ENCODE assay signal across 14 cellular contexts in the genomic region with DNA sequence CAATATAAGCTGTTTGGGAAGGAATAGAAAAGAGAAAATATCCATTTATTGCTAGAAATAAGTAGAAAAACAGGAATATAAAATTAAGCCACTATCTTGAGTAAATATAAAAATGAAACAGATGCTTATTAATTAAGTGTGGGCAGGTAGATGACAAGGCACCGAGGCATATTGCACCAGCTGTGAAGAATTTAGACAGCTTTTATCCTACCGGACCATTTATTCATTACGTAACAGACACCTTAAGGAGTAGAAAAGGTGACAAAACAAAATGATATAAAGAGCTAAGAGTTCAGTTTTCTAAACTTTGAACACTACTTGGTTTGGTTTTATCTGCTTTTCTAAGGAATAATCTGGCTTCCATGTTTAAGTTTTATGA.
DNase-seq lines count a peak whose midpoint lies in the region; ATAC-seq, FAIRE-seq and TF ChIP-seq lines count a peak whose summit lies in the region.
"Had no signal": no experiment of that assay in that cellular context is flagged by ENCODE, and none has a peak within 500 bp of the region (broad histone marks: within the 10 kb centered on the region; RNA-seq: fewer than 3 reads in every experiment).

No MANE protein-coding gene starts in this region.

- H3K27ac ChIP-seq in H1 (ENCODE audit: low read depth, low read length) (no peak overlapping the region), foreskin keratinocyte (no peak overlapping the region)
- no peak overlapping the region for H3K27ac ChIP-seq in CD4-positive, alpha-beta memory T cell (ENCODE audit: low read depth, low read length)
- H3K27ac ChIP-seq: transverse colon, VCaP had no signal

- no peak overlapping the region for H2BK12ac ChIP-seq in H1 (ENCODE audit: low read depth, low read length)

- no peak for FAIRE-seq in H1 (lab: Jason Lieb, UNC)
- FAIRE-seq: GM12891 had no signal

- H3K56ac ChIP-seq in H1 (replicated peaks; ENCODE audit: insufficient read length, low read depth, low read length): no peak overlapping the region

- peaks cover 6% of the 10 kb centered on the region for H3K4me1 Mint-ChIP-seq in osteocyte (ENCODE audit: unreplicated experiment)
- no peaks in the 10 kb centered on the region for H3K4me1 Mint-ChIP-seq in CD4-positive, alpha-beta memory T cell

- POLR2A ChIA-PET in H1 (lab: Charles Lee; ENCODE audit: partially characterized antibody): no interaction called here
- POLR2A ChIA-PET in CD4-positive, alpha-beta memory T cell (lab: Charles Lee; ENCODE audit: partially characterized antibody): no interaction called here

- no peaks in the 10 kb centered on the region for H3K9me3 ChIP-seq in H1 (ENCODE audit: insufficient read depth in 2 of 2, low read depth in 1 of 2, low read length in 1 of 2)
- no peaks in the 10 kb centered on the region for H3K9me3 ChIP-seq in CD4-positive, alpha-beta memory T cell (ENCODE audit: control insufficient read depth in 1 of 2, low read length in 2 of 2)
- H3K9me3 ChIP-seq: transverse colon had no signal

- H2BK15ac ChIP-seq in H1 (ENCODE audit: low read length): no peak overlapping the region

- TF ChIP-seq POLR2A in H1 (IDR thresholded peaks at IDR 0.05; ENCODE audit: control extremely low read depth in 1 of 2, low read depth in 2 of 2, low read length in 2 of 2): no peak

- H3K27me3 ChIP-seq in H1 (replicated peaks in 1 of 4; ENCODE audit: control insufficient read depth in 3 of 4, extremely low read depth in 1 of 4, insufficient read depth in 3 of 4, low read length in 3 of 4) (no peaks in the 10 kb centered on the region), foreskin keratinocyte (no peaks in the 10 kb centered on the region)
- no peaks in the 10 kb centered on the region for H3K27me3 ChIP-seq in CD4-positive, alpha-beta memory T cell (ENCODE audit: insufficient read depth, low read length)
- H3K27me3 ChIP-seq: transverse colon had no signal

- H3K14ac ChIP-seq in H1 (ENCODE audit: insufficient read length): no peak overlapping the region

- peaks cover 32% of the 10 kb centered on the region for H3K27me3 Mint-ChIP-seq in osteocyte (ENCODE audit: unreplicated experiment)
- H3K27me3 Mint-ChIP-seq in CD4-positive, alpha-beta memory T cell: no peaks in the 10 kb centered on the region

- H2BK20ac ChIP-seq in H1 (ENCODE audit: low read length): no peak overlapping the region

- H3K4me3 ChIP-seq in H1 (ENCODE audit: extremely low read depth in 1 of 4, insufficient read depth in 2 of 4, low read depth in 3 of 4, low read length in 4 of 4): peak overlapping the region in 1 of 4 experiments; percentile 47; a peak in 3 of 8 replicates
- no peak overlapping the region for H3K4me3 ChIP-seq in CD4-positive, alpha-beta memory T cell (ENCODE audit: low read length in 2 of 2)
- H3K4me3 ChIP-seq: lung had no signal

- no peak overlapping the region for H4K5ac ChIP-seq in H1 (ENCODE audit: insufficient read length, low read depth, low read length)

- H3K4me3 Mint-ChIP-seq in osteocyte (ENCODE audit: unreplicated experiment): peak overlapping the region; percentile 75
- no peak overlapping the region for H3K4me3 Mint-ChIP-seq in CD4-positive, alpha-beta memory T cell

- TF ChIP-seq CTCF in H1 (IDR thresholded peaks at IDR 0.05; ENCODE audit: control extremely low read depth in 1 of 3, insufficient read depth in 1 of 3, low read depth in 1 of 3, low read length in 3 of 3) (no peak), osteocyte (IDR thresholded peaks at IDR 0.05) (no peak), foreskin keratinocyte (conservative IDR thresholded peaks at IDR 0.05) (no peak)

- no peaks in the 10 kb centered on the region for H3K9me3 Mint-ChIP-seq in osteocyte (ENCODE audit: unreplicated experiment)
- peaks cover 0 to 8% (median 3%) of the 10 kb centered on the region in 8 donors for H3K9me3 Mint-ChIP-seq in CD4-positive, alpha-beta memory T cell

- DNase-seq in H1 (ENCODE audit: low read depth in 1 of 2, low spot score in 2 of 2) (no peak), osteocyte (ENCODE audit: extremely low spot score, unreplicated experiment) (no peak), dedifferentiated amniotic fluid mesenchymal stem cell (ENCODE audit: extremely low spot score) (no peak), foreskin keratinocyte (no peak)
- DNase-seq in CD4-positive, alpha-beta memory T cell: no peak
- DNase-seq: activated T-cell treated with anti-CD3 and anti-CD28 coated beads, Interleukin-2, amount 50 U/mL, for 48 hours; SIG-M5; transverse colon had no signal

- H4K8ac ChIP-seq in H1 (ENCODE audit: extremely low read depth, insufficient read depth, low read length): no peak overlapping the region

- peak overlapping the region in 1 of 2 experiments; percentile 33; a peak in 1 of 4 replicates for H3K4me2 ChIP-seq in H1 (ENCODE audit: insufficient read depth in 1 of 2, low read depth in 2 of 2, low read length in 2 of 2)

- CTCF ChIA-PET in H1 (lab: Charles Lee; ENCODE audit: partially characterized antibody): no interaction called here
- CTCF ChIA-PET in CD4-positive, alpha-beta memory T cell (lab: Charles Lee; ENCODE audit: partially characterized antibody): no interaction called here

- no peaks in the 10 kb centered on the region for H3K23me2 ChIP-seq in H1 (ENCODE audit: low read depth, low read length)

- ATAC-seq in GM18861 (IDR thresholded peaks at IDR 0.05; ENCODE audit: unreplicated experiment) (peak; percentile 15), HG03521 (IDR thresholded peaks at IDR 0.05; ENCODE audit: unreplicated experiment) (peak; percentile 27), GM19395 (IDR thresholded peaks at IDR 0.05; ENCODE audit: unreplicated experiment) (no peak), foreskin keratinocyte (no peak)

- intact Hi-C loops in CD4-positive, alpha-beta memory T cell (cut with micrococcal nuclease): no loop called here

- no peak overlapping the region for H3K18ac ChIP-seq in H1 (ENCODE audit: extremely low read depth, low read length)

- 88% methylated on average over 3 of the region's 3 CpGs; no CpG with 5 or more reads in 1 of the 2 experiments for WGBS in H1 (ENCODE audit: extremely low coverage in 1 of 2, insufficient coverage in 1 of 2, insufficient read length in 1 of 2, insufficient replicate concordance in 2 of 2, low coverage in 1 of 2, low lambda C conversion rate in 2 of 2, missing lambda C conversion rate in 1 of 2), 2 experiments

- H2BK5ac ChIP-seq in H1 (ENCODE audit: low read depth, low read length): no peak overlapping the region

- H3K79me2 ChIP-seq in H1 (ENCODE audit: control insufficient read depth in 1 of 2, insufficient read depth in 2 of 2, low read length in 2 of 2): no peaks in the 10 kb centered on the region

- H2AK5ac ChIP-seq in H1 (ENCODE audit: low read depth, low read length): no peak overlapping the region

- H3K4me1 ChIP-seq in H1 (replicated peaks in 1 of 4; ENCODE audit: control insufficient read depth in 3 of 4, insufficient read depth in 4 of 4, low read length in 3 of 4) (no peaks in the 10 kb centered on the region), foreskin keratinocyte (no peaks in the 10 kb centered on the region)
- H3K4me1 ChIP-seq in CD4-positive, alpha-beta memory T cell (ENCODE audit: insufficient read depth, low read length): no peaks in the 10 kb centered on the region
- H3K4me1 ChIP-seq: transverse colon had no signal

- no peaks in the 10 kb centered on the region for H3K36me3 ChIP-seq in H1 (ENCODE audit: control insufficient read depth in 2 of 4, insufficient read depth in 4 of 4, low read length in 3 of 4)
- no peaks in the 10 kb centered on the region for H3K36me3 ChIP-seq in CD4-positive, alpha-beta memory T cell (ENCODE audit: insufficient read depth, low read length)
- H3K36me3 ChIP-seq: transverse colon had no signal

- no peak overlapping the region for H3K4ac ChIP-seq in H1 (replicated peaks; ENCODE audit: insufficient read length, low read depth, low read length)

- H3K79me1 ChIP-seq in H1 (ENCODE audit: low read depth, low read length): no peaks in the 10 kb centered on the region

- no peak overlapping the region for H3K9ac ChIP-seq in H1 (replicated peaks in 1 of 4; ENCODE audit: extremely low read depth in 1 of 4, low read depth in 3 of 4, low read length in 3 of 4)

- H2BK120ac ChIP-seq in H1 (replicated peaks; ENCODE audit: low read depth, low read length): no peak overlapping the region

- TF ChIP-seq EP300 in H1 (IDR thresholded peaks at IDR 0.05; ENCODE audit: borderline replicate concordance in 1 of 2, low read depth in 2 of 2, low read length in 2 of 2): no peak

- H3K36me3 Mint-ChIP-seq in osteocyte (ENCODE audit: unreplicated experiment): no peaks in the 10 kb centered on the region
- H3K36me3 Mint-ChIP-seq in CD4-positive, alpha-beta memory T cell: no peaks in the 10 kb centered on the region

- H4K20me1 ChIP-seq in H1 (replicated peaks in 1 of 2; ENCODE audit: control insufficient read depth in 1 of 2, insufficient read depth in 2 of 2, low read length in 2 of 2): no peaks in the 10 kb centered on the region

- 0 out of 2 replicates have a peak overlapping the region, but pooled peaks have one; percentile 45 for H2AFZ ChIP-seq in H1 (ENCODE audit: low read length)

- no peak for TF ChIP-seq RAD21 in H1 (IDR thresholded peaks at IDR 0.05 in 1 of 2, conservative IDR thresholded peaks at IDR 0.05 in 1 of 2; ENCODE audit: low read depth in 2 of 2, low read length in 2 of 2)

- H3K27ac Mint-ChIP-seq in osteocyte (ENCODE audit: unreplicated experiment): no peak overlapping the region
- H3K27ac Mint-ChIP-seq in CD4-positive, alpha-beta memory T cell: no peak overlapping the region

- no peak overlapping the region for H3K23ac ChIP-seq in H1 (ENCODE audit: insufficient read length)

- H4K91ac ChIP-seq in H1 (replicated peaks; ENCODE audit: insufficient read length, low read length): no peak overlapping the region

TF ChIP-seq in H1, 55 proteins besides CTCF, POLR2A, EP300 and RAD21:
- TF ChIP-seq NRF1 (IDR thresholded peaks at IDR 0.05; ENCODE audit: low read depth, low read length) (no peak), POLR2AphosphoS5 (IDR thresholded peaks at IDR 0.05; ENCODE audit: low read depth, low read length) (no peak), HDAC6 (IDR thresholded peaks at IDR 0.05; ENCODE audit: low read depth, low read length) (no peak)

Comparison
In these comparisons a context has a peak if more than half of its experiments do, and no peak if none do; other contexts are left out.
1. ATAC-seq: peak in GM18861 (single experiment) and HG03521 (single experiment); none in GM19395 (single experiment) and foreskin keratinocyte (single experiment).